Comparison of ENCODE assay signal across 19 cellular contexts in genomic region chr4:52869656-52870055, GRCh38. TPM values are rescaled to one million over a fixed set of nuclear protein-coding genes. Genes with fewer than 3 reads are reported as not detected.
DNase-seq lines count a peak whose midpoint lies in the region; ATAC-seq and TF ChIP-seq lines count a peak whose summit lies in the region.
"Had no signal": no experiment of that assay in that cellular context is flagged by ENCODE, and none has a peak within 500 bp of the region (broad histone marks: within the 10 kb centered on the region; RNA-seq: fewer than 3 reads in every experiment).

No MANE protein-coding gene starts in this region.

- H3K36me3 ChIP-seq in hepatocyte (replicated peaks; ENCODE audit: insufficient read depth, low read depth) = no peaks in the 10 kb centered on the region
- H3K36me3 ChIP-seq in smooth muscle cell (ENCODE audit: low read depth) = no peaks in the 10 kb centered on the region
- H3K36me3 ChIP-seq: breast epithelium, lower lobe of right lung had no signal

- TF ChIP-seq CTCF in hepatocyte (IDR thresholded peaks at IDR 0.05; ENCODE audit: poor library complexity) (no peak), smooth muscle cell (IDR thresholded peaks at IDR 0.05; ENCODE audit: borderline replicate concordance, insufficient read depth, poor library complexity, severe bottlenecking) (no peak)

- H3K4me1 Mint-ChIP-seq in T-helper 2 cell treated with Interferon-gamma antibody and Interleukin-4, amounts not matched to agents 5 μg/mL and 100 μg/mL, for 36 hours (ENCODE audit: low read depth) = no peaks in the 10 kb centered on the region
- H3K4me1 Mint-ChIP-seq: stimulated activated effector memory CD8-positive, alpha-beta T cell treated with anti-CD3 and anti-CD28 coated beads, Interleukin-12 subunit alpha, Interleukin-12 subunit beta, amount 100 ng/mL, for 72 hours had no signal

- peak overlapping the region; percentile 40 for H3K4me2 ChIP-seq in hepatocyte
- H3K4me2 ChIP-seq in smooth muscle cell = peak overlapping the region; percentile 63

- ATAC-seq in GM19324 (IDR thresholded peaks at IDR 0.05; ENCODE audit: low FRiP score, unreplicated experiment) = no peak
- ATAC-seq: effector memory CD8-positive, alpha-beta T cell; Panc1; stimulated activated effector memory CD8-positive, alpha-beta T cell treated with anti-CD3 and anti-CD28 coated beads, Interleukin-12 subunit alpha, Interleukin-12 subunit beta, amount 100 ng/mL, for 72 hours had no signal

- H3K27ac ChIP-seq in hepatocyte (peak overlapping the region; percentile 82), smooth muscle cell (ENCODE audit: low read depth) (peak overlapping the region; percentile 83)
- H3K27ac ChIP-seq: breast epithelium, esophagus muscularis mucosa, lower lobe of right lung had no signal

- H3K79me2 ChIP-seq in hepatocyte (no peaks in the 10 kb centered on the region), smooth muscle cell (ENCODE audit: low read depth) (peaks cover 4% of the 10 kb centered on the region)

- no peak overlapping the region for H2AFZ ChIP-seq in hepatocyte
- H2AFZ ChIP-seq in smooth muscle cell (ENCODE audit: low read depth) = no peak overlapping the region

- peaks cover 2% of the 10 kb centered on the region for H3K36me3 Mint-ChIP-seq in T-helper 2 cell treated with Interferon-gamma antibody and Interleukin-4, amounts not matched to agents 5 μg/mL and 100 μg/mL, for 36 hours (ENCODE audit: low read depth)

- no peaks in the 10 kb centered on the region for H3K9me2 ChIP-seq in hepatocyte (replicated peaks; ENCODE audit: insufficient read depth)

- DNase-seq in GM03348 (ENCODE audit: low spot score) = peak; percentile 16
- peak; percentile 25 for DNase-seq in NCI-H69 (lab: John Stamatoyannopoulos, UW)
- DNase-seq in hepatocyte (ENCODE audit: low spot score) = no peak
- DNase-seq in smooth muscle cell (lab: John Stamatoyannopoulos, UW; ENCODE audit: unreplicated experiment) = no peak
- DNase-seq in NCI-H446 treated with DMSO at 0.1 percent for 48 hours (lab: John Stamatoyannopoulos, UW) = no peak
- no peak for DNase-seq in T-helper 2 cell treated with Interferon-gamma antibody and Interleukin-4, amounts not matched to agents 5 μg/mL and 100 μg/mL, for 36 hours (ENCODE audit: low spot score)
- DNase-seq: activated CD4-positive, CD25-positive, alpha-beta regulatory T cell treated with anti-CD3 and anti-CD28 coated beads, Interleukin-2, amount 50 U/mL, for 72 hours; effector memory CD8-positive, alpha-beta T cell; NCI-H187 treated with DMSO at 0.1 percent for 48 hours; NK-92 treated with Interleukin-12 subunit alpha and Interleukin-12 subunit beta, amount 100 ng/mL, for 24 hours; SIG-M5; T-helper 1 cell had no signal

- no peaks in the 10 kb centered on the region for H3K27me3 ChIP-seq in hepatocyte
- no peaks in the 10 kb centered on the region for H3K27me3 ChIP-seq in smooth muscle cell (ENCODE audit: low read depth)
- H3K27me3 ChIP-seq: breast epithelium, esophagus muscularis mucosa had no signal

- peaks cover 40% of the 10 kb centered on the region for H3K4me1 ChIP-seq in hepatocyte (ENCODE audit: insufficient read depth)
- peaks cover 25% of the 10 kb centered on the region for H3K4me1 ChIP-seq in smooth muscle cell (ENCODE audit: low read depth)

- H3K9ac ChIP-seq in smooth muscle cell (ENCODE audit: low read depth) = peak overlapping the region; percentile 53

- H4K20me1 ChIP-seq in hepatocyte (ENCODE audit: insufficient read depth, poor library complexity, severe bottlenecking) (no peaks in the 10 kb centered on the region), smooth muscle cell (ENCODE audit: low read depth) (peaks cover 16% of the 10 kb centered on the region)

- no peaks in the 10 kb centered on the region for H3K9me3 Mint-ChIP-seq in T-helper 2 cell treated with Interferon-gamma antibody and Interleukin-4, amounts not matched to agents 5 μg/mL and 100 μg/mL, for 36 hours
- H3K9me3 Mint-ChIP-seq: effector memory CD8-positive, alpha-beta T cell; stimulated activated effector memory CD8-positive, alpha-beta T cell treated with anti-CD3 and anti-CD28 coated beads, Interleukin-12 subunit alpha, Interleukin-12 subunit beta, amount 100 ng/mL, for 72 hours had no signal

- no peaks in the 10 kb centered on the region for H3K9me3 ChIP-seq in hepatocyte (ENCODE audit: low read depth)
- no peaks in the 10 kb centered on the region for H3K9me3 ChIP-seq in smooth muscle cell (replicated peaks; ENCODE audit: low read depth)
- H3K9me3 ChIP-seq: breast epithelium, esophagus muscularis mucosa, lower lobe of right lung had no signal

- H3K4me3 ChIP-seq in hepatocyte = no peak overlapping the region
- no peak overlapping the region for H3K4me3 ChIP-seq in smooth muscle cell
- H3K4me3 ChIP-seq: esophagus muscularis mucosa, lower lobe of right lung had no signal

- peaks cover 11% of the 10 kb centered on the region for H3F3A ChIP-seq in smooth muscle cell (ENCODE audit: low read depth)

- 60% methylated on average over 1 of the region's 1 CpG for WGBS in hepatocyte (ENCODE audit: low lambda C conversion rate, missing lambda C conversion rate)
- 80% methylated on average over 1 of the region's 1 CpG for WGBS in smooth muscle cell (ENCODE audit: low lambda C conversion rate)

- H3K27ac Mint-ChIP-seq in T-helper 2 cell treated with Interferon-gamma antibody and Interleukin-4, amounts not matched to agents 5 μg/mL and 100 μg/mL, for 36 hours = no peak overlapping the region
- H3K27ac Mint-ChIP-seq: effector memory CD8-positive, alpha-beta T cell; progenitor cell of endocrine pancreas; stimulated activated effector memory CD8-positive, alpha-beta T cell treated with anti-CD3 and anti-CD28 coated beads, Interleukin-12 subunit alpha, Interleukin-12 subunit beta, amount 100 ng/mL, for 72 hours had no signal

- H3K27me3 Mint-ChIP-seq in T-helper 2 cell treated with Interferon-gamma antibody and Interleukin-4, amounts not matched to agents 5 μg/mL and 100 μg/mL, for 36 hours (ENCODE audit: low read depth) = no peaks in the 10 kb centered on the region
- H3K27me3 Mint-ChIP-seq: effector memory CD8-positive, alpha-beta T cell; progenitor cell of endocrine pancreas had no signal

- no peak overlapping the region for H3K4me3 Mint-ChIP-seq in T-helper 2 cell treated with Interferon-gamma antibody and Interleukin-4, amounts not matched to agents 5 μg/mL and 100 μg/mL, for 36 hours
- H3K4me3 Mint-ChIP-seq: effector memory CD8-positive, alpha-beta T cell; stimulated activated effector memory CD8-positive, alpha-beta T cell treated with anti-CD3 and anti-CD28 coated beads, Interleukin-12 subunit alpha, Interleukin-12 subunit beta, amount 100 ng/mL, for 72 hours had no signal

RNA-seq across cellular contexts. Expression of gene RASL11B, which starts 7.5 kb away (rescaled TPM):
- total RNA-seq in hepatocyte (6.3 and 8.9 TPM in 2 replicates), smooth muscle cell (42.9 and 47.0 TPM in 2 replicates)
- polyA plus RNA-seq in hepatocyte (6.9 and 7.6 TPM in 2 replicates), smooth muscle cell (44.3 and 59.6 TPM in 2 replicates)

Comparison
In these comparisons a context has a peak if more than half of its experiments do, and no peak if none do; other contexts are left out.
1. DNase-seq: peak in GM03348 (single experiment) and NCI-H69 (single experiment); none in hepatocyte (single experiment), smooth muscle cell (single experiment), NCI-H446 treated with DMSO at 0.1 percent for 48 hours (single experiment) and T-helper 2 cell treated with Interferon-gamma antibody and Interleukin-4, amounts not matched to agents 5 μg/mL and 100 μg/mL, for 36 hours (single experiment).